Comparison of ENCODE assay signal across 1 cellular context in the genomic region with DNA sequence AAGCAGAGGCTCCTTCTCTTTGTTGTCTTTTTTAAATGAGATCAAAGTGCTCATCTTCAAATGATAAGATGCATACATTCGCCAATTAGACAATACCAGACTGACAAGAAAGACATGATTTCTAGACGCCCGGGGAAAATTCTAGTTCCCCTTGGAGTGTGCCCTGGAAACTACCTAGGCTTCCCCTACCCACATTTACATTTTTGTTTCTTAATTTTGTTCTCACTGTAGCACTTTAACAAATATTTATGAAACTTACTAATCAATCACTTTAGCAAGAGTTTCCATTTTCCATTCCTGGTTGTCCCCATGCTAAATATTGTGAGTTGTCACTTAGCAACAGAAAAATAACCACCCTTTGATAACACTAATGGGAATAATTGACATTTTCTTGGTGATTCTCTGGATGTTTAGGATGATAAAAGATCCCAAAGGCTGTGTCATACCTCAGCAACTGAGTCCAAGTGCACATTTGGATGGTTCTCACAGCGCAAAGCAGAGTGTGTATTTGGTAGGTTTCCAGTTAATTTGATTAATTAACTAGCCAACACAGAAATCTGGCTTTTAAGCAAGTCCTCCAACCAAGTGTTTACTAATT.
TF ChIP-seq lines count a peak whose summit lies in the region.

No MANE protein-coding gene starts in this region.

TF ChIP-seq in GM23338, 12 proteins besides CTCF, POLR2A, EP300 and RAD21 (continued from another document):
- TF ChIP-seq, protein P1, sequence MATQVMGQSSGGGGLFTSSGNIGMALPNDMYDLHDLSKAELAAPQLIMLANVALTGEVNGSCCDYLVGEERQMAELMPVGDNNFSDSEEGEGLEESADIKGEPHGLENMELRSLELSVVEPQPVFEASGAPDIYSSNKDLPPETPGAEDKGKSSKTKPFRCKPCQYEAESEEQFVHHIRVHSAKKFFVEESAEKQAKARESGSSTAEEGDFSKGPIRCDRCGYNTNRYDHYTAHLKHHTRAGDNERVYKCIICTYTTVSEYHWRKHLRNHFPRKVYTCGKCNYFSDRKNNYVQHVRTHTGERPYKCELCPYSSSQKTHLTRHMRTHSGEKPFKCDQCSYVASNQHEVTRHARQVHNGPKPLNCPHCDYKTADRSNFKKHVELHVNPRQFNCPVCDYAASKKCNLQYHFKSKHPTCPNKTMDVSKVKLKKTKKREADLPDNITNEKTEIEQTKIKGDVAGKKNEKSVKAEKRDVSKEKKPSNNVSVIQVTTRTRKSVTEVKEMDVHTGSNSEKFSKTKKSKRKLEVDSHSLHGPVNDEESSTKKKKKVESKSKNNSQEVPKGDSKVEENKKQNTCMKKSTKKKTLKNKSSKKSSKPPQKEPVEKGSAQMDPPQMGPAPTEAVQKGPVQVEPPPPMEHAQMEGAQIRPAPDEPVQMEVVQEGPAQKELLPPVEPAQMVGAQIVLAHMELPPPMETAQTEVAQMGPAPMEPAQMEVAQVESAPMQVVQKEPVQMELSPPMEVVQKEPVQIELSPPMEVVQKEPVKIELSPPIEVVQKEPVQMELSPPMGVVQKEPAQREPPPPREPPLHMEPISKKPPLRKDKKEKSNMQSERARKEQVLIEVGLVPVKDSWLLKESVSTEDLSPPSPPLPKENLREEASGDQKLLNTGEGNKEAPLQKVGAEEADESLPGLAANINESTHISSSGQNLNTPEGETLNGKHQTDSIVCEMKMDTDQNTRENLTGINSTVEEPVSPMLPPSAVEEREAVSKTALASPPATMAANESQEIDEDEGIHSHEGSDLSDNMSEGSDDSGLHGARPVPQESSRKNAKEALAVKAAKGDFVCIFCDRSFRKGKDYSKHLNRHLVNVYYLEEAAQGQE (IDR thresholded peaks at IDR 0.05; ENCODE audit: unreplicated experiment), result no peak
- TF ChIP-seq NANOG (IDR thresholded peaks at IDR 0.05; ENCODE audit: borderline replicate concordance), result no peak
- TF ChIP-seq, protein P2, sequence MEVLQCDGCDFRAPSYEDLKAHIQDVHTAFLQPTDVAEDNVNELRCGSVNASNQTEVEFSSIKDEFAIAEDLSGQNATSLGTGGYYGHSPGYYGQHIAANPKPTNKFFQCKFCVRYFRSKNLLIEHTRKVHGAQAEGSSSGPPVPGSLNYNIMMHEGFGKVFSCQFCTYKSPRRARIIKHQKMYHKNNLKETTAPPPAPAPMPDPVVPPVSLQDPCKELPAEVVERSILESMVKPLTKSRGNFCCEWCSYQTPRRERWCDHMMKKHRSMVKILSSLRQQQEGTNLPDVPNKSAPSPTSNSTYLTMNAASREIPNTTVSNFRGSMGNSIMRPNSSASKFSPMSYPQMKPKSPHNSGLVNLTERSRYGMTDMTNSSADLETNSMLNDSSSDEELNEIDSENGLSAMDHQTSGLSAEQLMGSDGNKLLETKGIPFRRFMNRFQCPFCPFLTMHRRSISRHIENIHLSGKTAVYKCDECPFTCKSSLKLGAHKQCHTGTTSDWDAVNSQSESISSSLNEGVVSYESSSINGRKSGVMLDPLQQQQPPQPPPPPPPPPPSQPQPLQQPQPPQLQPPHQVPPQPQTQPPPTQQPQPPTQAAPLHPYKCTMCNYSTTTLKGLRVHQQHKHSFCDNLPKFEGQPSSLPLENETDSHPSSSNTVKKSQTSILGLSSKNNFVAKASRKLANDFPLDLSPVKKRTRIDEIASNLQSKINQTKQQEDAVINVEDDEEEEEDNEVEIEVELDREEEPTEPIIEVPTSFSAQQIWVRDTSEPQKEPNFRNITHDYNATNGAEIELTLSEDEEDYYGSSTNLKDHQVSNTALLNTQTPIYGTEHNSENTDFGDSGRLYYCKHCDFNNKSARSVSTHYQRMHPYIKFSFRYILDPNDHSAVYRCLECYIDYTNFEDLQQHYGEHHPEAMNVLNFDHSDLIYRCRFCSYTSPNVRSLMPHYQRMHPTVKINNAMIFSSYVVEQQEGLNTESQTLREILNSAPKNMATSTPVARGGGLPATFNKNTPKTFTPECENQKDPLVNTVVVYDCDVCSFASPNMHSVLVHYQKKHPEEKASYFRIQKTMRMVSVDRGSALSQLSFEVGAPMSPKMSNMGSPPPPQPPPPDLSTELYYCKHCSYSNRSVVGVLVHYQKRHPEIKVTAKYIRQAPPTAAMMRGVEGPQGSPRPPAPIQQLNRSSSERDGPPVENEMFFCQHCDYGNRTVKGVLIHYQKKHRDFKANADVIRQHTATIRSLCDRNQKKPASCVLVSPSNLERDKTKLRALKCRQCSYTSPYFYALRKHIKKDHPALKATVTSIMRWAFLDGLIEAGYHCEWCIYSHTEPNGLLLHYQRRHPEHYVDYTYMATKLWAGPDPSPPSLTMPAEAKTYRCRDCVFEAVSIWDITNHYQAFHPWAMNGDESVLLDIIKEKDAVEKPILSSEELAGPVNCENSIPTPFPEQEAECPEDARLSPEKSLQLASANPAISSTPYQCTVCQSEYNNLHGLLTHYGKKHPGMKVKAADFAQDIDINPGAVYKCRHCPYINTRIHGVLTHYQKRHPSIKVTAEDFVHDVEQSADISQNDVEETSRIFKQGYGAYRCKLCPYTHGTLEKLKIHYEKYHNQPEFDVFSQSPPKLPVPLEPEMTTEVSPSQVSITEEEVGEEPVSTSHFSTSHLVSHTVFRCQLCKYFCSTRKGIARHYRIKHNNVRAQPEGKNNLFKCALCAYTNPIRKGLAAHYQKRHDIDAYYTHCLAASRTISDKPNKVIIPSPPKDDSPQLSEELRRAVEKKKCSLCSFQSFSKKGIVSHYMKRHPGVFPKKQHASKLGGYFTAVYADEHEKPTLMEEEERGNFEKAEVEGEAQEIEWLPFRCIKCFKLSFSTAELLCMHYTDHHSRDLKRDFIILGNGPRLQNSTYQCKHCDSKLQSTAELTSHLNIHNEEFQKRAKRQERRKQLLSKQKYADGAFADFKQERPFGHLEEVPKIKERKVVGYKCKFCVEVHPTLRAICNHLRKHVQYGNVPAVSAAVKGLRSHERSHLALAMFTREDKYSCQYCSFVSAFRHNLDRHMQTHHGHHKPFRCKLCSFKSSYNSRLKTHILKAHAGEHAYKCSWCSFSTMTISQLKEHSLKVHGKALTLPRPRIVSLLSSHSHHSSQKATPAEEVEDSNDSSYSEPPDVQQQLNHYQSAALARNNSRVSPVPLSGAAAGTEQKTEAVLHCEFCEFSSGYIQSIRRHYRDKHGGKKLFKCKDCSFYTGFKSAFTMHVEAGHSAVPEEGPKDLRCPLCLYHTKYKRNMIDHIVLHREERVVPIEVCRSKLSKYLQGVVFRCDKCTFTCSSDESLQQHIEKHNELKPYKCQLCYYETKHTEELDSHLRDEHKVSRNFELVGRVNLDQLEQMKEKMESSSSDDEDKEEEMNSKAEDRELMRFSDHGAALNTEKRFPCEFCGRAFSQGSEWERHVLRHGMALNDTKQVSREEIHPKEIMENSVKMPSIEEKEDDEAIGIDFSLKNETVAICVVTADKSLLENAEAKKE (CRISPR knock-in tag; IDR thresholded peaks at IDR 0.05), result no peak
